11 cellular contexts compared by ENCODE assay signal in genomic region chr2:237438082-237438925, GRCh38. TPM values are rescaled to one million over a fixed set of nuclear protein-coding genes. Genes with fewer than 3 reads are reported as not detected.
DNase-seq lines count a peak whose midpoint lies in the region; ATAC-seq and TF ChIP-seq lines count a peak whose summit lies in the region.
"Had no signal": no experiment of that assay in that cellular context is flagged by ENCODE, and none has a peak within 500 bp of the region (broad histone marks: within the 10 kb centered on the region; RNA-seq: fewer than 3 reads in every experiment).

No MANE protein-coding gene starts in this region.

- H3K79me1 ChIP-seq in IMR-90 (ENCODE audit: low read depth in 1 of 2, low read length in 2 of 2) = peaks cover 0 to 27% of the 10 kb centered on the region in 2 experiments

- 69% methylated on average over 4 of the region's 8 CpGs; no CpG with 5 or more reads in 1 of the 2 experiments for WGBS in IMR-90 (ENCODE audit: extremely low coverage in 2 of 2, insufficient read length in 1 of 2), 2 experiments

- in situ Hi-C loops in IMR-90 (cut with MboI; ENCODE audit: low sequenced_read_pairs) = no loop called here

- TF ChIP-seq CTCF in CD8-positive, alpha-beta T cell (IDR thresholded peaks at IDR 0.05) = no peak
- TF ChIP-seq CTCF in IMR-90 (conservative IDR thresholded peaks at IDR 0.05; ENCODE audit: low read depth, low read length) (no peak), WTC11 (IDR thresholded peaks at IDR 0.05) (no peak), mucosa of descending colon (IDR thresholded peaks at IDR 0.05) (no peak), WERI-Rb-1 (IDR thresholded peaks at IDR 0.05; ENCODE audit: low read depth, low read length) (no peak)

- H3K56ac ChIP-seq in IMR-90 (ENCODE audit: extremely low read depth, insufficient read depth, low read length) = no peak overlapping the region

- no peak overlapping the region for H4K5ac ChIP-seq in IMR-90 (ENCODE audit: low read depth, low read length)

- H3K14ac ChIP-seq in IMR-90 (replicated peaks; ENCODE audit: low read depth, low read length) = no peak overlapping the region

- H2BK5ac ChIP-seq in IMR-90 (ENCODE audit: low read depth, low read length, poor library complexity, severe bottlenecking) = no peak overlapping the region

- no peak overlapping the region for H3K23ac ChIP-seq in IMR-90 (ENCODE audit: low read depth, low read length)

- no peaks in the 10 kb centered on the region for H3K36me3 ChIP-seq in CD8-positive, alpha-beta T cell (ENCODE audit: insufficient read depth, low read length)
- H3K36me3 ChIP-seq in IMR-90 (ENCODE audit: control insufficient read depth, insufficient read depth, low read length) (no peaks in the 10 kb centered on the region), mucosa of descending colon (ENCODE audit: low read depth) (no peaks in the 10 kb centered on the region), WERI-Rb-1 (no peaks in the 10 kb centered on the region)

- no peak overlapping the region for H3K4me3 Mint-ChIP-seq in CD8-positive, alpha-beta T cell
- no peak overlapping the region for H3K4me3 Mint-ChIP-seq in WTC11

- no peak overlapping the region for H2BK120ac ChIP-seq in IMR-90 (ENCODE audit: low read depth, low read length)

- intact Hi-C loops in CD8-positive, alpha-beta T cell (cut with DNase I, micrococcal nuclease) = loop anchor here (5.0 to 10.0 kb wide), 4 partner anchors 39 to 354 kb away; partner anchors contain the start of gene COPS8 (in 1 of the 2)
- intact Hi-C loops in IMR-90 (cut with micrococcal nuclease) = no loop called here
- intact Hi-C loops in mucosa of descending colon (cut with DNase I, micrococcal nuclease) = no loop called here

- CTCF ChIA-PET in CD8-positive, alpha-beta T cell (lab: Charles Lee) = interaction anchor here (1.2 to 10.8 kb wide), 4 partner anchors 12 to 74 kb away, joined by 3 to 136 read pairs (median 4); no protein-coding TSS in a partner anchor
- CTCF ChIA-PET in IMR-90 (lab: Yijun Ruan, JAX) (no interaction called here), WTC11 (lab: Charles Lee) (interaction anchor here (1.1 to 10.0 kb wide), 5 partner anchors 13 to 273 kb away, joined by 3 to 63 read pairs (median 4); no protein-coding TSS in a partner anchor)

- no peaks in the 10 kb centered on the region for H4K20me1 ChIP-seq in IMR-90 (ENCODE audit: insufficient read depth, low read length)

- H2AK5ac ChIP-seq in IMR-90 (ENCODE audit: low read depth, low read length) = no peak overlapping the region; the same call in 1 of the 2 replicates

- H3K9me3 Mint-ChIP-seq in CD8-positive, alpha-beta T cell = no peaks in the 10 kb centered on the region
- H3K9me3 Mint-ChIP-seq in WTC11 = peaks cover 7% of the 10 kb centered on the region

- no peaks in the 10 kb centered on the region for H3K27me3 ChIP-seq in CD8-positive, alpha-beta T cell (ENCODE audit: insufficient read depth, low read length)
- H3K27me3 ChIP-seq in IMR-90 (ENCODE audit: control insufficient read depth, insufficient read depth, low read length) (no peaks in the 10 kb centered on the region), WERI-Rb-1 (ENCODE audit: insufficient read depth, low read depth, severe bottlenecking) (peaks cover 92% of the 10 kb centered on the region)

- no peak overlapping the region for H2AK9ac ChIP-seq in IMR-90 (replicated peaks; ENCODE audit: low read depth, low read length, poor library complexity)

- no peak for TF ChIP-seq POLR2A in IMR-90 (IDR thresholded peaks at IDR 0.05; ENCODE audit: low read depth, low read length)

- no peak overlapping the region for H2BK20ac ChIP-seq in IMR-90 (ENCODE audit: low read depth, low read length)

- H3K9me1 ChIP-seq in IMR-90 (ENCODE audit: insufficient read depth, low read length) = peaks cover 36% of the 10 kb centered on the region

- no peak overlapping the region for H3K27ac ChIP-seq in CD8-positive, alpha-beta T cell (ENCODE audit: low read depth, low read length)
- H3K27ac ChIP-seq in IMR-90 (ENCODE audit: insufficient read depth, low read length) = no peak overlapping the region
- H3K27ac ChIP-seq in WERI-Rb-1 = no peak overlapping the region

- no peaks in the 10 kb centered on the region for H3K36me3 Mint-ChIP-seq in CD8-positive, alpha-beta T cell
- H3K36me3 Mint-ChIP-seq in WTC11 = peaks cover 8% of the 10 kb centered on the region

- H2BK15ac ChIP-seq in IMR-90 (ENCODE audit: low read depth, low read length) = no peak overlapping the region

- no peak overlapping the region; the same call in 1 of the 2 replicates for H3K4ac ChIP-seq in IMR-90 (ENCODE audit: low read depth, low read length)

- ATAC-seq in CD8-positive, alpha-beta T cell = no peak
- ATAC-seq in IMR-90 (ENCODE audit: low read depth) (no peak), WTC11 (peak; percentile 94), mucosa of descending colon (peak; percentile 88)

- H4K8ac ChIP-seq in IMR-90 (ENCODE audit: low read depth in 2 of 2, low read length in 2 of 2) = no peak overlapping the region

- H3K27me3 Mint-ChIP-seq in CD8-positive, alpha-beta T cell (ENCODE audit: low read depth) = no peaks in the 10 kb centered on the region
- H3K27me3 Mint-ChIP-seq in WTC11 (ENCODE audit: low read depth) = peaks cover 5% of the 10 kb centered on the region; the same call in 1 of the 2 replicates

- POLR2A ChIA-PET in CD8-positive, alpha-beta T cell (lab: Charles Lee) = no interaction called here
- POLR2A ChIA-PET in IMR-90 (lab: Charles Lee; ENCODE audit: unreplicated experiment) (no interaction called here), WTC11 (lab: Charles Lee) (no interaction called here)

- BruUV-seq in IMR-90 (replicated peaks; lab: Mats Ljungman, UMichigan) = no TSS peak

- H3K4me1 Mint-ChIP-seq in CD8-positive, alpha-beta T cell (ENCODE audit: low read depth) = peaks cover 86% of the 10 kb centered on the region
- peaks cover 39% of the 10 kb centered on the region for H3K4me1 Mint-ChIP-seq in WTC11

- no peak overlapping the region for H2AFZ ChIP-seq in IMR-90 (replicated peaks; ENCODE audit: low read length, poor library complexity)

- H3K4me2 ChIP-seq in IMR-90 (ENCODE audit: low read depth, low read length) = no peak overlapping the region

- no peak for TF ChIP-seq RAD21 in IMR-90 (IDR thresholded peaks at IDR 0.05; ENCODE audit: low read length)

- peak overlapping the region; percentile 9; the same call in 1 of the 2 replicates for H4K91ac ChIP-seq in IMR-90 (ENCODE audit: insufficient read depth, low read depth, low read length)

- H3K4me3 ChIP-seq in CD8-positive, alpha-beta T cell (ENCODE audit: low read depth, low read length) = no peak overlapping the region
- H3K4me3 ChIP-seq in IMR-90 (ENCODE audit: insufficient read depth, low read depth, low read length) (no peak overlapping the region), mucosa of descending colon (no peak overlapping the region), WERI-Rb-1 (ENCODE audit: low read depth, low read length) (no peak overlapping the region)

- H3K9me3 ChIP-seq in CD8-positive, alpha-beta T cell (ENCODE audit: low read length) = no peaks in the 10 kb centered on the region
- H3K9me3 ChIP-seq in IMR-90 (ENCODE audit: control insufficient read depth, insufficient read depth, low read length) (no peaks in the 10 kb centered on the region), mucosa of descending colon (no peaks in the 10 kb centered on the region), WERI-Rb-1 (ENCODE audit: severe bottlenecking) (no peaks in the 10 kb centered on the region)

- H3K27ac Mint-ChIP-seq in CD8-positive, alpha-beta T cell = peak overlapping the region; percentile 7
- H3K27ac Mint-ChIP-seq in WTC11 = peak overlapping the region; percentile 81

- no peak overlapping the region for H3K18ac ChIP-seq in IMR-90 (ENCODE audit: low read depth, low read length)

- dilution Hi-C loops in IMR-90 (cut with HindIII; ENCODE audit: low sequenced_read_pairs, unreplicated experiment) = no loop called here

- DNase-seq in CD8-positive, alpha-beta T cell = no peak
- DNase-seq in IMR-90 = no peak
- peak; percentile 52 for DNase-seq in WTC11 (ENCODE audit: low spot score)
- DNase-seq in mucosa of descending colon = peak in 2 of 3 donors; percentile 58 to 62
- DNase-seq in DMS 273 (lab: John Stamatoyannopoulos, UW; ENCODE audit: unreplicated experiment) = no peak
- no peak for DNase-seq in stimulated activated naive CD4-positive, alpha-beta T cell treated with Interleukin-2 at 50 U/mL for 16 hours (lab: John Stamatoyannopoulos, UW)
- no peak for DNase-seq in WERI-Rb-1
- no peak for DNase-seq in OCI-M2 (lab: John Stamatoyannopoulos, UW; ENCODE audit: unreplicated experiment)
- DNase-seq: DND-41; effector memory CD4-positive, alpha-beta T cell; islet precursor cell had no signal

- H3K9ac ChIP-seq in IMR-90 (ENCODE audit: low read depth, low read length) = no peak overlapping the region

- H3K4me1 ChIP-seq in CD8-positive, alpha-beta T cell (ENCODE audit: insufficient read depth, low read length) = peaks cover 86% of the 10 kb centered on the region
- H3K4me1 ChIP-seq in IMR-90 (ENCODE audit: control insufficient read depth, insufficient read depth, low read length) = peaks cover 28% of the 10 kb centered on the region
- no peaks in the 10 kb centered on the region for H3K4me1 ChIP-seq in mucosa of descending colon (ENCODE audit: low read depth)

TF ChIP-seq in IMR-90, 13 proteins besides CTCF, POLR2A, EP300 and RAD21:
- TF ChIP-seq MAZ (IDR thresholded peaks at IDR 0.05; ENCODE audit: borderline replicate concordance, low read depth, low read length) (no peak), CHD1 (IDR thresholded peaks at IDR 0.05; ENCODE audit: low read depth, low read length) (no peak), BHLHE40 (IDR thresholded peaks at IDR 0.05; ENCODE audit: low read depth, low read length) (no peak), RFX5 (IDR thresholded peaks at IDR 0.05; ENCODE audit: low read depth, low read length) (no peak)

RNA-seq across cellular contexts. Expression of gene COL6A3, which starts 24.3 kb away (rescaled TPM):
- 1 to 10 TPM; 1.7 TPM for total RNA-seq in CD8-positive, alpha-beta T cell
- total RNA-seq in IMR-90 (2012; rRNA removed) = 1,501 and 1,855 TPM in 2 replicates
- polyA plus RNA-seq in IMR-90 (2012; rRNA removed) = 798 and 964 TPM in 2 replicates
- 520 and 674 TPM in 2 replicates for polyA plus RNA-seq in IMR-90 (2012; cell fraction: cytosol; rRNA removed)
- polyA plus RNA-seq in IMR-90 (2012; cell fraction: nucleus; rRNA removed; ENCODE audit: low replicate concordance) = 700 and 999 TPM in 2 replicates
- 2.6 to 4.4 TPM (median 3.9 TPM) in 3 replicates for total RNA-seq in WTC11 (2021)
- 100 to 1,000 TPM in 2 of 3 donors, 10 to 100 TPM in 1; 20.9 to 235 (median 194) TPM for total RNA-seq in mucosa of descending colon

RNA-seq across cellular contexts. Expression of gene MLPH, which starts 48.7 kb away (rescaled TPM):
- total RNA-seq in CD8-positive, alpha-beta T cell = not detected
- total RNA-seq in IMR-90 (2012; rRNA removed) = 13.8 and 13.9 TPM in 2 replicates
- 21.6 and 23.7 TPM in 2 replicates for polyA plus RNA-seq in IMR-90 (2012; rRNA removed)
- polyA plus RNA-seq in IMR-90 (2012; cell fraction: cytosol; rRNA removed) = 12.9 and 20.1 TPM in 2 replicates
- 50.9 and 66.0 TPM in 2 replicates for polyA plus RNA-seq in IMR-90 (2012; cell fraction: nucleus; rRNA removed; ENCODE audit: low replicate concordance)
- total RNA-seq in WTC11 (2021) = 7.7 to 10.3 TPM (median 9.7 TPM) in 3 replicates
- 100 to 1,000 TPM in 2 of 3 donors, 10 to 100 TPM in 1; 46.8 to 133 (median 121) TPM for total RNA-seq in mucosa of descending colon

Comparison
In these comparisons a context has a peak if more than half of its experiments do, and no peak if none do; other contexts are left out.
1. ATAC-seq: peak in WTC11 (single experiment) and mucosa of descending colon (single experiment); none in CD8-positive, alpha-beta T cell (single experiment) and IMR-90 (single experiment).
2. DNase-seq: peak in WTC11 (single experiment) and mucosa of descending colon (2 of 3); none in CD8-positive, alpha-beta T cell (0 of 7), IMR-90 (single experiment), DMS 273 (single experiment), stimulated activated naive CD4-positive, alpha-beta T cell treated with Interleukin-2 at 50 U/mL for 16 hours (single experiment), WERI-Rb-1 (single experiment) and OCI-M2 (single experiment).
3. intact Hi-C loops: an anchor here in CD8-positive, alpha-beta T cell (5.0 to 10.0 kb wide); none called in IMR-90 and mucosa of descending colon.